In genomic region chrX:66046612-66047235, GRCh38 we compare ENCODE assay signal across 8 cellular contexts. TPM values are rescaled to one million over a fixed set of nuclear protein-coding genes. Genes with fewer than 3 reads are reported as not detected.
DNase-seq lines count a peak whose midpoint lies in the region; ATAC-seq and TF ChIP-seq lines count a peak whose summit lies in the region.

No MANE protein-coding gene starts in this region.

- peak overlapping the region; percentile 53 for H3K27ac ChIP-seq in HL-60 (replicated peaks)
- no peak overlapping the region for H3K27ac ChIP-seq in SJCRH30

- no peaks in the 10 kb centered on the region for H3K36me3 Mint-ChIP-seq in activated naive CD8-positive, alpha-beta T cell
- H3K36me3 Mint-ChIP-seq in WTC11: no peaks in the 10 kb centered on the region

- no peaks in the 10 kb centered on the region for H3K9me3 ChIP-seq in SJCRH30 (replicated peaks)

- POLR2A ChIA-PET in WTC11 (lab: Charles Lee): no interaction called here

- H3K4me1 ChIP-seq in SJCRH30: no peaks in the 10 kb centered on the region

- H3K9me3 Mint-ChIP-seq in activated naive CD8-positive, alpha-beta T cell (ENCODE audit: low read depth): no peaks in the 10 kb centered on the region
- H3K9me3 Mint-ChIP-seq in WTC11: no peaks in the 10 kb centered on the region

- no peaks in the 10 kb centered on the region for H3K27me3 Mint-ChIP-seq in activated naive CD8-positive, alpha-beta T cell
- no peaks in the 10 kb centered on the region for H3K27me3 Mint-ChIP-seq in WTC11 (ENCODE audit: low read depth)

- peak; percentile 65 for ATAC-seq in GM21447 (IDR thresholded peaks at IDR 0.05; ENCODE audit: unreplicated experiment)
- ATAC-seq in WTC11: no peak

- peak overlapping the region; percentile 69 for H3K4me3 Mint-ChIP-seq in activated naive CD8-positive, alpha-beta T cell
- H3K4me3 Mint-ChIP-seq in WTC11: no peak overlapping the region

- H3K27me3 ChIP-seq in GM06990 (replicated peaks; ENCODE audit: control insufficient read depth, insufficient read depth, low read length) (no peaks in the 10 kb centered on the region), HL-60 (ENCODE audit: insufficient read depth, poor library complexity, severe bottlenecking) (no peaks in the 10 kb centered on the region), SJCRH30 (no peaks in the 10 kb centered on the region), H7 (ENCODE audit: control insufficient read depth, insufficient read depth, low read length) (no peaks in the 10 kb centered on the region)

- H3K27ac Mint-ChIP-seq in activated naive CD8-positive, alpha-beta T cell: peak overlapping the region; percentile 94
- no peak overlapping the region for H3K27ac Mint-ChIP-seq in WTC11

- peaks cover 37% of the 10 kb centered on the region for H3K4me1 Mint-ChIP-seq in activated naive CD8-positive, alpha-beta T cell (ENCODE audit: low read depth)
- no peaks in the 10 kb centered on the region for H3K4me1 Mint-ChIP-seq in WTC11

- peak; percentile 57 for DNase-seq in GM06990 (ENCODE audit: extremely low read depth, insufficient read length)
- DNase-seq in HL-60 (ENCODE audit: low read depth in 1 of 2, low spot score in 1 of 2): peak in 1 of 2 experiments; percentile 62
- DNase-seq in SJCRH30: no peak
- DNase-seq in H7: no peak
- DNase-seq in WTC11 (ENCODE audit: low spot score): no peak
- DNase-seq in glomerular visceral epithelial cell (ENCODE audit: extremely low spot score): no peak

- H3K4me3 ChIP-seq in GM06990 (replicated peaks; ENCODE audit: low read depth, low read length) (no peak overlapping the region), HL-60 (replicated peaks; ENCODE audit: insufficient read depth, low read length) (no peak overlapping the region), SJCRH30 (no peak overlapping the region), H7 (ENCODE audit: insufficient read depth, low read depth, low read length) (no peak overlapping the region)

- TF ChIP-seq CTCF in GM06990 (IDR thresholded peaks at IDR 0.05; ENCODE audit: insufficient read depth, low read length, poor library complexity, severe bottlenecking): no peak
- TF ChIP-seq CTCF in HL-60 (IDR thresholded peaks at IDR 0.05; ENCODE audit: insufficient read depth, low read length): no peak
- TF ChIP-seq CTCF in WTC11 (IDR thresholded peaks at IDR 0.05): no peak

- H3K36me3 ChIP-seq in GM06990 (ENCODE audit: control insufficient read depth, insufficient read depth, low read length) (no peaks in the 10 kb centered on the region), SJCRH30 (no peaks in the 10 kb centered on the region), H7 (replicated peaks; ENCODE audit: control insufficient read depth, insufficient read depth, low read length) (no peaks in the 10 kb centered on the region)

- CTCF ChIA-PET in WTC11 (lab: Charles Lee): interaction anchor here (1.0 kb wide), 1 partner anchor 9 kb away, joined by 3 read pairs; no protein-coding TSS in a partner anchor

TF ChIP-seq in WTC11, 78 proteins besides CTCF, POLR2A, EP300 and RAD21:
- no peak for TF ChIP-seq ATF2 (CRISPR knock-in tag; IDR thresholded peaks at IDR 0.05; ENCODE audit: borderline replicate concordance, low read depth)
- no peak for TF ChIP-seq NFATC4 (CRISPR knock-in tag; IDR thresholded peaks at IDR 0.05)
- TF ChIP-seq CDX4 (CRISPR knock-in tag; IDR thresholded peaks at IDR 0.05; ENCODE audit: borderline replicate concordance): no peak
- TF ChIP-seq NR3C1 (CRISPR knock-in tag; conservative IDR thresholded peaks at IDR 0.05; ENCODE audit: low read depth): no peak
- no peak for TF ChIP-seq MAX (CRISPR knock-in tag; IDR thresholded peaks at IDR 0.05)
- no peak for TF ChIP-seq ESRRA (CRISPR knock-in tag; IDR thresholded peaks at IDR 0.05; ENCODE audit: borderline replicate concordance)
- no peak for TF ChIP-seq IRF2 (CRISPR knock-in tag; IDR thresholded peaks at IDR 0.05; ENCODE audit: borderline replicate concordance, low read depth)
- no peak for TF ChIP-seq FOXP1 (CRISPR knock-in tag; IDR thresholded peaks at IDR 0.05; ENCODE audit: borderline replicate concordance)
- TF ChIP-seq MXD4 (CRISPR knock-in tag; IDR thresholded peaks at IDR 0.05; ENCODE audit: borderline replicate concordance): no peak
- no peak for TF ChIP-seq FOXK1 (CRISPR knock-in tag; IDR thresholded peaks at IDR 0.05)
- no peak for TF ChIP-seq CREB1 (CRISPR knock-in tag; IDR thresholded peaks at IDR 0.05)
- TF ChIP-seq TP53 (CRISPR knock-in tag; IDR thresholded peaks at IDR 0.05): no peak
- no peak for TF ChIP-seq NFE2L1 (CRISPR knock-in tag; IDR thresholded peaks at IDR 0.05)
- no peak for TF ChIP-seq PRRX2 (CRISPR knock-in tag; IDR thresholded peaks at IDR 0.05)

RNA-seq across cellular contexts. Expression of gene VSIG4, which starts 6.8 kb away (rescaled TPM):
- total RNA-seq in SJCRH30 (2014; rRNA removed; shearing (Covaris generic)): not detected in 2 replicates
- not detected in 2 replicates for total RNA-seq in H7 (2014; rRNA removed; shearing (Covaris generic))
- 0.24 to 0.41 TPM (median 0.25 TPM) in 3 replicates for total RNA-seq in WTC11 (2021)
